Comparison of ENCODE assay signal across 8 cellular contexts in genomic region chr10:21172774-21173432, GRCh38.
DNase-seq lines count a peak whose midpoint lies in the region; ATAC-seq and FAIRE-seq lines count a peak whose summit lies in the region.

No MANE protein-coding gene starts in this region.

- peak overlapping the region; percentile 97 for H3K4me2 ChIP-seq in trophoblast cell (ENCODE audit: low read length)

- peaks cover 10% of the 10 kb centered on the region for H3K79me2 ChIP-seq in trophoblast cell (ENCODE audit: control insufficient read depth, insufficient read depth, low read length, poor library complexity)

- H3K9ac ChIP-seq in trophoblast cell (ENCODE audit: low read length): no peak overlapping the region

- no peak overlapping the region for H2BK120ac ChIP-seq in trophoblast cell (ENCODE audit: insufficient read depth, low read length, poor library complexity)

- H3K4me1 ChIP-seq in trophoblast cell (ENCODE audit: control insufficient read depth in 1 of 2, insufficient read depth in 2 of 2, low read length in 2 of 2): peaks cover 0 to 12% of the 10 kb centered on the region in 2 experiments

- H2BK12ac ChIP-seq in trophoblast cell (ENCODE audit: low read length): no peak overlapping the region

- peak overlapping the region; percentile 82 for H3K4me3 ChIP-seq in trophoblast cell (ENCODE audit: low read depth, low read length)

- no peak overlapping the region for H2AK5ac ChIP-seq in trophoblast cell (ENCODE audit: low read length)

- DNase-seq in ELF-1 (ENCODE audit: low read depth, low spot score) (peak; percentile 71), RCC 7860 (ENCODE audit: low spot score) (peak; percentile 22), glomerular visceral epithelial cell (ENCODE audit: extremely low spot score) (peak; percentile 6), trophoblast cell (peak; percentile 35 to 57), NCI-H2029 treated with DMSO at 0.1 percent for 48 hours (lab: John Stamatoyannopoulos, UW) (no peak), occipital lobe (lab: John Stamatoyannopoulos, UW) (no peak)

- H2BK5ac ChIP-seq in trophoblast cell (ENCODE audit: low read depth, low read length, poor library complexity): no peak overlapping the region

- H3K27ac ChIP-seq in trophoblast cell (ENCODE audit: low read depth, low read length): peak overlapping the region; percentile 15

- H3K79me1 ChIP-seq in trophoblast cell (ENCODE audit: low read length): peaks cover 13% of the 10 kb centered on the region

- no peak overlapping the region for H4K12ac ChIP-seq in trophoblast cell (ENCODE audit: low read depth, low read length)

- peak overlapping the region; percentile 89 for H4K91ac ChIP-seq in trophoblast cell (ENCODE audit: low read depth, low read length)

- H3K18ac ChIP-seq in trophoblast cell (ENCODE audit: low read length): peak overlapping the region; percentile 93

- WGBS in trophoblast cell (ENCODE audit: extremely low coverage, insufficient coverage, insufficient read length): no CpG with 5 or more reads among the region's 36 CpGs

- ATAC-seq in GM21515 (IDR thresholded peaks at IDR 0.05; ENCODE audit: unreplicated experiment) (no peak), HG03442 (IDR thresholded peaks at IDR 0.05; ENCODE audit: unreplicated experiment) (no peak)

- H3K27me3 ChIP-seq in trophoblast cell (ENCODE audit: insufficient read depth, low read length): peaks cover 3% of the 10 kb centered on the region

- no peak overlapping the region for H3K14ac ChIP-seq in trophoblast cell (ENCODE audit: low read length)

- H2AFZ ChIP-seq in trophoblast cell (ENCODE audit: insufficient read depth, low read length, poor library complexity): no peak overlapping the region

- no peak overlapping the region for H4K8ac ChIP-seq in trophoblast cell (ENCODE audit: low read depth, low read length)

- no peak for FAIRE-seq in RCC 7860 (lab: Jason Lieb, UNC)

- peaks cover 2% of the 10 kb centered on the region for H3K9me3 ChIP-seq in trophoblast cell (ENCODE audit: insufficient read depth, low read depth, low read length)

- no peak overlapping the region for H3K23ac ChIP-seq in trophoblast cell (ENCODE audit: low read length)

- peaks cover 0 to 3% of the 10 kb centered on the region in 2 experiments for H3K36me3 ChIP-seq in trophoblast cell (ENCODE audit: control insufficient read depth in 1 of 2, insufficient read depth in 2 of 2, low read length in 2 of 2)

- no peak overlapping the region for H3K4ac ChIP-seq in trophoblast cell (ENCODE audit: low read depth, low read length)

Comparison
In these comparisons a context has a peak if more than half of its experiments do, and no peak if none do; other contexts are left out.
1. DNase-seq: peak in ELF-1 (single experiment), RCC 7860 (single experiment), glomerular visceral epithelial cell (single experiment) and trophoblast cell (2 of 2); none in NCI-H2029 treated with DMSO at 0.1 percent for 48 hours (single experiment) and occipital lobe (single experiment).